ENCODE assay signal across 19 cellular contexts in the genomic region with DNA sequence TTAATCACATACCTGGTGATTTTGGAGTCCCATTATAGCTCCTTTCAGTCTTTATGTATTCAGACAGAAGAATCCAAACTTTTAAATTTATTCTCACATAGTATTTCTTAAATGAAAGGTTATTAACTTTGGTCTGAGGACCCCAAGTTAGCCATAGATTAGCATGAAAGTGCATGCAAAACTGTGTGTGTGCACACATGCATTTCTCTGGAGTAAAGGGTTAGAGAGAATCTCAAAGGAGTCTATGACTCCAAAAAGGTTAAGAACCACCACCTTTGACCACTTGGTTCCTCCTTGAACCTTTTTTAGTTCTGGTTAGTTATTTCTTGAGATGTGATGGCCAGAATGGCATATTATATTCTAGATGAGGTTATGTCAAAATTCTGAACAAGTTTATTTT.
DNase-seq lines count a peak whose midpoint lies in the region; ATAC-seq, FAIRE-seq and TF ChIP-seq lines count a peak whose summit lies in the region.
"Had no signal": no experiment of that assay in that cellular context is flagged by ENCODE, and none has a peak within 500 bp of the region (broad histone marks: within the 10 kb centered on the region; RNA-seq: fewer than 3 reads in every experiment).

No MANE protein-coding gene starts in this region.

- ATAC-seq in psoas muscle (no peak), Right ventricle myocardium inferior (no peak)
- ATAC-seq: A549 had no signal

- H3K27ac ChIP-seq in BLaER1 = peak overlapping the region; percentile 74
- H3K27ac ChIP-seq in Karpas-422 (ENCODE audit: low read length) = peak overlapping the region; percentile 47
- H3K27ac ChIP-seq in astrocyte (ENCODE audit: low read depth, low read length) = no peak overlapping the region
- peak overlapping the region; percentile 41 for H3K27ac ChIP-seq in psoas muscle
- H3K27ac ChIP-seq: 22Rv1, A549 had no signal

- DNase-seq in Karpas-422 (peak; percentile 52), astrocyte (ENCODE audit: low read depth) (no peak), psoas muscle (no peak), Right ventricle myocardium inferior (ENCODE audit: missing footprints) (no peak), NCI-H187 treated with DMSO at 0.1 percent for 48 hours (lab: John Stamatoyannopoulos, UW) (no peak), HUDEP-2 (lab: John Stamatoyannopoulos, UW; ENCODE audit: unreplicated experiment in 76 of 76) (no peak), NCI-H1417 (lab: John Stamatoyannopoulos, UW) (no peak)
- DNase-seq: C1 segment of cervical spinal cord; CD4-positive, CD25-positive, alpha-beta regulatory T cell; CD8-positive, alpha-beta memory T cell; COR-L47; DMS 273 treated with DMSO at 0.1 percent for 48 hours; DMS53; DND-41 had no signal

- no peak overlapping the region for H3K9ac ChIP-seq in BLaER1
- no peak overlapping the region for H3K9ac ChIP-seq in Karpas-422 (ENCODE audit: low read length)
- no peak overlapping the region for H3K9ac ChIP-seq in astrocyte (ENCODE audit: low read length)

- TF ChIP-seq CTCF in astrocyte (IDR thresholded peaks at IDR 0.05; ENCODE audit: insufficient read depth, low read depth, low read length) (no peak), psoas muscle (IDR thresholded peaks at IDR 0.05) (no peak)

- peak overlapping the region; percentile 76 for H3K4me2 ChIP-seq in BLaER1
- H3K4me2 ChIP-seq in Karpas-422 (ENCODE audit: low read depth, low read length, poor library complexity, severe bottlenecking) = peak overlapping the region; percentile 16
- H3K4me2 ChIP-seq in astrocyte (ENCODE audit: low read length) = peak overlapping the region; percentile 19
- H3K4me2 ChIP-seq: A549 had no signal

- H2AFZ ChIP-seq in Karpas-422 (ENCODE audit: low read length) = no peak overlapping the region
- H2AFZ ChIP-seq in astrocyte (ENCODE audit: low read depth, low read length) = no peak overlapping the region

- no peak overlapping the region for H3K27ac Mint-ChIP-seq in astrocyte (ENCODE audit: unreplicated experiment)
- H3K27ac Mint-ChIP-seq: CD4-positive, CD25-positive, alpha-beta regulatory T cell; CD8-positive, alpha-beta memory T cell had no signal

- H3K9me3 ChIP-seq in BLaER1 (no peaks in the 10 kb centered on the region; the same call in 1 of the 2 replicates), Karpas-422 (ENCODE audit: low read length) (no peaks in the 10 kb centered on the region), astrocyte (ENCODE audit: insufficient read depth, low read depth, low read length) (no peaks in the 10 kb centered on the region), psoas muscle (no peaks in the 10 kb centered on the region)
- H3K9me3 ChIP-seq: A549, HAP-1 had no signal

- H3K4me3 ChIP-seq in BLaER1 (no peak overlapping the region; the same call in 1 of the 2 replicates), Karpas-422 (ENCODE audit: low read length) (no peak overlapping the region), astrocyte (ENCODE audit: insufficient read depth, low read depth, low read length) (no peak overlapping the region), psoas muscle (no peak overlapping the region)
- H3K4me3 ChIP-seq: A549, GM12878, HAP-1 had no signal

- no peaks in the 10 kb centered on the region for H3K27me3 ChIP-seq in BLaER1
- H3K27me3 ChIP-seq in Karpas-422 (ENCODE audit: low read length) = no peaks in the 10 kb centered on the region
- no peaks in the 10 kb centered on the region for H3K27me3 ChIP-seq in astrocyte (ENCODE audit: insufficient read depth, low read length)
- no peaks in the 10 kb centered on the region for H3K27me3 ChIP-seq in psoas muscle (ENCODE audit: insufficient read depth in 3 of 3, low read length in 2 of 3)

- no peak for FAIRE-seq in astrocyte (lab: Jason Lieb, UNC)
- FAIRE-seq: A549, GM12878 had no signal

- intact Hi-C loops in psoas muscle (cut with DNase I) = no loop called here
- intact Hi-C loops in Right ventricle myocardium inferior (cut with DNase I) = no loop called here

- peaks cover 15% of the 10 kb centered on the region for H3K4me1 Mint-ChIP-seq in astrocyte (ENCODE audit: low read depth, unreplicated experiment)
- H3K4me1 Mint-ChIP-seq: CD4-positive, CD25-positive, alpha-beta regulatory T cell; CD8-positive, alpha-beta memory T cell had no signal

- H3K79me2 ChIP-seq in Karpas-422 (ENCODE audit: low read length) (peaks cover 14% of the 10 kb centered on the region; the same call in 1 of the 2 replicates), astrocyte (ENCODE audit: insufficient read depth, low read length) (no peaks in the 10 kb centered on the region)

- H3K27me3 Mint-ChIP-seq in astrocyte (ENCODE audit: low read depth, unreplicated experiment) = peaks cover 1% of the 10 kb centered on the region

- H3K36me3 Mint-ChIP-seq in astrocyte (ENCODE audit: low read depth, unreplicated experiment) = no peaks in the 10 kb centered on the region
- H3K36me3 Mint-ChIP-seq: CD4-positive, CD25-positive, alpha-beta regulatory T cell had no signal

- H3K4me1 ChIP-seq in BLaER1 (peaks cover 88% of the 10 kb centered on the region), Karpas-422 (ENCODE audit: low read length) (peaks cover 61% of the 10 kb centered on the region), astrocyte (ENCODE audit: insufficient read depth, low read length) (peaks cover 3% of the 10 kb centered on the region), psoas muscle (peaks cover 61% of the 10 kb centered on the region)
- H3K4me1 ChIP-seq: A549, HAP-1 had no signal

- no peaks in the 10 kb centered on the region for H3K9me2 ChIP-seq in Karpas-422 (replicated peaks; ENCODE audit: insufficient read depth, low read length)

- H4K20me1 ChIP-seq in BLaER1 (no peaks in the 10 kb centered on the region), Karpas-422 (ENCODE audit: insufficient read depth, low read depth, low read length) (no peaks in the 10 kb centered on the region; the same call in 1 of the 2 replicates), astrocyte (ENCODE audit: insufficient read depth, low read length) (no peaks in the 10 kb centered on the region)

- H3K4me3 Mint-ChIP-seq in astrocyte (ENCODE audit: unreplicated experiment) = no peak overlapping the region
- H3K4me3 Mint-ChIP-seq: CD4-positive, CD25-positive, alpha-beta regulatory T cell; CD8-positive, alpha-beta memory T cell had no signal

- no peaks in the 10 kb centered on the region for H3K9me3 Mint-ChIP-seq in astrocyte (ENCODE audit: unreplicated experiment)
- H3K9me3 Mint-ChIP-seq: CD4-positive, CD25-positive, alpha-beta regulatory T cell had no signal

- H3K36me3 ChIP-seq in BLaER1 (peaks cover 5% of the 10 kb centered on the region; the same call in 1 of the 2 replicates), Karpas-422 (ENCODE audit: insufficient read depth, low read length) (no peaks in the 10 kb centered on the region), astrocyte (ENCODE audit: insufficient read depth, low read length) (no peaks in the 10 kb centered on the region), psoas muscle (ENCODE audit: insufficient read depth in 1 of 2, low read depth in 1 of 2) (no peaks in the 10 kb centered on the region)
- H3K36me3 ChIP-seq: HAP-1 had no signal

Comparison
In these comparisons a context has a peak if more than half of its experiments do, and no peak if none do; other contexts are left out.
1. H3K4me2 ChIP-seq: peak in every context shown above with its lines; median percentile 76 in BLaER1; 19 in astrocyte; 16 in Karpas-422.